Comparison of ENCODE assay signal across 9 cellular contexts in genomic region chr6:11770546-11771466, GRCh38. TPM values are rescaled to one million over a fixed set of nuclear protein-coding genes. Genes with fewer than 3 reads are reported as not detected.
A peak's percentile ranks its signal among the peaks of the same experiment; 100 is the strongest.
DNase-seq lines count a peak whose midpoint lies in the region; ATAC-seq and TF ChIP-seq lines count a peak whose summit lies in the region.
"Had no signal": no experiment of that assay in that cellular context is flagged by ENCODE, and none has a peak within 500 bp of the region (broad histone marks: within the 10 kb centered on the region; RNA-seq: fewer than 3 reads in every experiment).

No MANE protein-coding gene starts in this region.

- TF ChIP-seq CTCF in CD14-positive monocyte (IDR thresholded peaks at IDR 0.05): no peak
- TF ChIP-seq CTCF in NB4 (IDR thresholded peaks at IDR 0.05; ENCODE audit: low read depth, low read length): no peak
- TF ChIP-seq CTCF in coronary artery (IDR thresholded peaks at IDR 0.05): no peak
- TF ChIP-seq CTCF in lung (IDR thresholded peaks at IDR 0.05; ENCODE audit: control extremely low read depth, extremely low read depth): no peak
- no peak for TF ChIP-seq CTCF in thyroid gland (IDR thresholded peaks at IDR 0.05)

- intact Hi-C loops in CD14-positive monocyte (cut with micrococcal nuclease): loop anchor here (2.0 to 5.0 kb wide), 2 partner anchors 38 to 39 kb away; no protein-coding TSS in a partner anchor
- intact Hi-C loops in thyroid gland (cut with DNase I): no loop called here

- no peaks in the 10 kb centered on the region for H3K27me3 ChIP-seq in lung (ENCODE audit: control insufficient read depth, insufficient read depth)
- H3K27me3 ChIP-seq in thyroid gland: no peaks in the 10 kb centered on the region

- DNase-seq in CD14-positive monocyte (ENCODE audit: low spot score) (peak; percentile 80), NB4 (ENCODE audit: low read depth) (peak; percentile 86), coronary artery (ENCODE audit: low spot score) (peak; percentile 92), lung (ENCODE audit: low spot score) (peak; percentile 72), thyroid gland (peak; percentile 39 to 49), COR-L47 (lab: John Stamatoyannopoulos, UW) (no peak)
- no peak for DNase-seq in activated naive CD4-positive, alpha-beta T cell (lab: John Stamatoyannopoulos, UW)

- peak overlapping the region in 1 of 2 donors; percentile 75 for H3K4me3 Mint-ChIP-seq in CD14-positive monocyte
- H3K4me3 Mint-ChIP-seq: central memory CD8-positive, alpha-beta T cell had no signal

- H3K9me3 ChIP-seq in lung (ENCODE audit: control insufficient read depth in 2 of 2, insufficient read depth in 1 of 2, low read length in 1 of 2) (no peaks in the 10 kb centered on the region), thyroid gland (no peaks in the 10 kb centered on the region)

- H3K4me3 ChIP-seq in NB4 (ENCODE audit: low read depth, low read length) (no peak overlapping the region), coronary artery (peak overlapping the region; percentile 35), lung (no peak overlapping the region), thyroid gland (replicated peaks in 1 of 3) (no peak overlapping the region)

- H3K4me1 ChIP-seq in lung (ENCODE audit: control insufficient read depth in 2 of 2, insufficient read depth in 2 of 2, low read length in 2 of 2) (peaks cover 0 to 11% of the 10 kb centered on the region in 2 donors), thyroid gland (peaks cover 0 to 24% of the 10 kb centered on the region in 2 donors)

- H3K9me3 Mint-ChIP-seq in CD14-positive monocyte: peaks cover 0 to 2% (median 0%) of the 10 kb centered on the region in 7 donors
- H3K9me3 Mint-ChIP-seq: central memory CD8-positive, alpha-beta T cell had no signal

- TF ChIP-seq POLR2A in NB4 (IDR thresholded peaks at IDR 0.05; ENCODE audit: extremely low read depth, insufficient read length) (no peak), thyroid gland (IDR thresholded peaks at IDR 0.05) (no peak)

- ATAC-seq in lung (ENCODE audit: insufficient read depth, low FRiP score) (peak; percentile 88), GM21576 (IDR thresholded peaks at IDR 0.05; ENCODE audit: unreplicated experiment) (no peak)

- no peaks in the 10 kb centered on the region for H3K36me3 ChIP-seq in lung (ENCODE audit: control insufficient read depth in 2 of 2, insufficient read depth in 2 of 2, low read length in 2 of 2)
- H3K36me3 ChIP-seq in thyroid gland: no peaks in the 10 kb centered on the region

- H3K27ac ChIP-seq in coronary artery (peak overlapping the region; percentile 78 to 81), lung (ENCODE audit: low read depth in 1 of 2, low read length in 1 of 2) (peak overlapping the region; percentile 64 to 80), thyroid gland (peak overlapping the region; percentile 29 to 76 (median 70))

- peaks cover 0 to 5% (median 2%) of the 10 kb centered on the region in 3 donors for H3K27me3 Mint-ChIP-seq in CD14-positive monocyte (ENCODE audit: low read depth in 3 of 3)

- H3K27ac Mint-ChIP-seq in CD14-positive monocyte: peak overlapping the region; percentile 81 to 98 (median 89)

- H3K36me3 Mint-ChIP-seq in CD14-positive monocyte: peaks cover 0 to 2% of the 10 kb centered on the region in 2 donors

- 69 to 73% methylated on average over 27 of the region's 27 CpGs for WGBS in lung, 2 donors
- WGBS in thyroid gland, 2 donors: 80 to 86% methylated on average over 26 to 27 of the region's 27 CpGs

- peaks cover 50% of the 10 kb centered on the region for H3K4me1 Mint-ChIP-seq in CD14-positive monocyte
- H3K4me1 Mint-ChIP-seq: central memory CD8-positive, alpha-beta T cell had no signal

RNA-seq across cellular contexts. Expression of gene ADTRP, which starts 7.8 kb away (rescaled TPM):
- polyA plus RNA-seq in CD14-positive monocyte (under 1 TPM in 1 of 2 donors, not detected in 1; 0.20 TPM), lung (1 to 10 TPM; 3.9 to 4.0 TPM)
- total RNA-seq in lung (1 to 10 TPM; 7.3 to 8.0 TPM), thyroid gland (1 to 10 TPM in 1 of 4 donors, under 1 TPM in 1, not detected in 2; 0.40 to 3.5 TPM)

Comparison
In these comparisons a context has a peak if more than half of its experiments do, and no peak if none do; other contexts are left out.
1. DNase-seq: peak in CD14-positive monocyte (single experiment), NB4 (single experiment), coronary artery (single experiment), lung (single experiment) and thyroid gland (2 of 2); none in COR-L47 (single experiment) and activated naive CD4-positive, alpha-beta T cell (0 of 4).
2. Peak in every context shown above with its lines, with median percentiles within 50 percentile points of each other: H3K27ac ChIP-seq.